In the genomic region with DNA sequence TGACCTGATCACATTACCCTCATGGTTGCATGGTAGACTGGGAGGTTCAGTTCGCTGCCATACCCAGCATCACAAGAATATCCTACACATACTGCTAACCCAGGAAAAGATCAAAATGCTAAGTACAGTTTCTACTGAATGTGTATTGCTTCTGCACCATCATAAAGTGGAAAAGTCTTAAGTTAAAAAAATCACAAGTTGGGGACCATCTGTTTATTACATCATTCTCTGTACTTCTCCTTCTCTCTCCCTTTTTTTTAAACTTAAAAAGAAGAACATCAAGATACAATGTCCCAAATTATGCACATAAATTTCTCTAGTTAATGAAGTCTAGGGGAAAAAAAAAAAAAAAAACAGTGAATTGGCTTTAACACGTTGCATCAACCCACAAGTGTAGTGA, we compare ENCODE assay signal across 16 cellular contexts.
A peak's percentile ranks its signal among the peaks of the same experiment; 100 is the strongest.
DNase-seq lines count a peak whose midpoint lies in the region; ATAC-seq lines count a peak whose summit lies in the region.
"Had no signal": no experiment of that assay in that cellular context is flagged by ENCODE, and none has a peak within 500 bp of the region (broad histone marks: within the 10 kb centered on the region; RNA-seq: fewer than 3 reads in every experiment).

No MANE protein-coding gene starts in this region.

- H3K4me1 Mint-ChIP-seq in stimulated activated naive CD8-positive, alpha-beta T cell treated with anti-CD3 and anti-CD28 coated beads, Interleukin-15, amount 100 ng/mL, for 72 hours: no peaks in the 10 kb centered on the region
- H3K4me1 Mint-ChIP-seq: H9 had no signal

- H3K9me3 Mint-ChIP-seq in stimulated activated naive CD8-positive, alpha-beta T cell treated with anti-CD3 and anti-CD28 coated beads, Interleukin-15, amount 100 ng/mL, for 72 hours: no peaks in the 10 kb centered on the region
- H3K9me3 Mint-ChIP-seq: CD4-positive, alpha-beta T cell; H9 had no signal

- no peak for ATAC-seq in stimulated activated naive CD8-positive, alpha-beta T cell treated with anti-CD3 and anti-CD28 coated beads, Interleukin-15, amount 100 ng/mL, for 72 hours
- ATAC-seq in stimulated activated naive CD8-positive, alpha-beta T cell treated with anti-CD3 and anti-CD28 coated beads, Interleukin-15, Interleukin-2, amounts not matched to agents 100 U/mL and 50 U/mL, for 24 hours: no peak
- ATAC-seq in GM19467 (IDR thresholded peaks at IDR 0.05; ENCODE audit: unreplicated experiment) (no peak), HG02870 (IDR thresholded peaks at IDR 0.05; ENCODE audit: unreplicated experiment) (no peak)
- ATAC-seq: HepG2 had no signal

- H3K4me3 Mint-ChIP-seq in stimulated activated naive CD8-positive, alpha-beta T cell treated with anti-CD3 and anti-CD28 coated beads, Interleukin-15, amount 100 ng/mL, for 72 hours: no peak overlapping the region
- H3K4me3 Mint-ChIP-seq: CD4-positive, alpha-beta T cell; H9 had no signal

- no peak for DNase-seq in stimulated activated naive CD8-positive, alpha-beta T cell treated with anti-CD3 and anti-CD28 coated beads, Interleukin-15, amount 100 ng/mL, for 72 hours
- DNase-seq in stimulated activated naive CD8-positive, alpha-beta T cell treated with anti-CD3 and anti-CD28 coated beads, Interleukin-15, Interleukin-2, amounts not matched to agents 100 U/mL and 50 U/mL, for 24 hours: no peak
- peak; percentile 27 for DNase-seq in MV-4-11 (lab: John Stamatoyannopoulos, UW)
- peak; percentile 51 for DNase-seq in inferior parietal cortex (ENCODE audit: extremely low spot score)
- DNase-seq in DMS153 (lab: John Stamatoyannopoulos, UW): no peak
- DNase-seq: ACHN; BE2C; C1 segment of cervical spinal cord; Caco-2; CD4-positive, alpha-beta T cell; DMS79; GDM1; H9 had no signal

- no peaks in the 10 kb centered on the region for H3K27me3 Mint-ChIP-seq in stimulated activated naive CD8-positive, alpha-beta T cell treated with anti-CD3 and anti-CD28 coated beads, Interleukin-15, amount 100 ng/mL, for 72 hours
- H3K27me3 Mint-ChIP-seq: CD4-positive, alpha-beta T cell had no signal

- H3K27ac Mint-ChIP-seq in stimulated activated naive CD8-positive, alpha-beta T cell treated with anti-CD3 and anti-CD28 coated beads, Interleukin-15, amount 100 ng/mL, for 72 hours: peak overlapping the region; percentile 28 to 46
- H3K27ac Mint-ChIP-seq: CD4-positive, alpha-beta T cell; H9 had no signal

Comparison
In these comparisons a context has a peak if more than half of its experiments do, and no peak if none do; other contexts are left out.
1. DNase-seq: peak in MV-4-11 (single experiment) and inferior parietal cortex (single experiment); none in stimulated activated naive CD8-positive, alpha-beta T cell treated with anti-CD3 and anti-CD28 coated beads, Interleukin-15, amount 100 ng/mL, for 72 hours (0 of 2), stimulated activated naive CD8-positive, alpha-beta T cell treated with anti-CD3 and anti-CD28 coated beads, Interleukin-15, Interleukin-2, amounts not matched to agents 100 U/mL and 50 U/mL, for 24 hours (single experiment) and DMS153 (single experiment).